ENCODE assay signal across 10 cellular contexts in genomic region chr3:111143-112069, GRCh38.
A peak's percentile ranks its signal among the peaks of the same experiment; 100 is the strongest.
DNase-seq lines count a peak whose midpoint lies in the region; ATAC-seq and TF ChIP-seq lines count a peak whose summit lies in the region.
"Had no signal": no experiment of that assay in that cellular context is flagged by ENCODE, and none has a peak within 500 bp of the region (broad histone marks: within the 10 kb centered on the region; RNA-seq: fewer than 3 reads in every experiment).

No MANE protein-coding gene starts in this region.

- TF ChIP-seq CTCF in GM10266 (IDR thresholded peaks at IDR 0.05; ENCODE audit: control insufficient read depth, insufficient read depth, low read depth, missing control alignments) (no peak), RWPE1 (conservative IDR thresholded peaks at IDR 0.05; ENCODE audit: low read depth) (no peak)

- H3K27ac ChIP-seq in RWPE1 = no peak overlapping the region
- H3K27ac ChIP-seq: SJCRH30 had no signal

- POLR2A ChIA-PET in RWPE1 (lab: Yijun Ruan, JAX; ENCODE audit: low non-redundant PET) = no interaction called here

- ATAC-seq in GM19035 (IDR thresholded peaks at IDR 0.05; ENCODE audit: unreplicated experiment) = peak; percentile 64
- ATAC-seq in HG02798 (IDR thresholded peaks at IDR 0.05; ENCODE audit: poor library complexity, unreplicated experiment) = peak; percentile 81
- ATAC-seq in esophagus mucosa = peak; percentile 88
- ATAC-seq: activated T-cell treated with anti-CD3 and anti-CD28 coated beads, Interleukin-2, amount 50 U/mL, for 4 hours had no signal

- CTCF ChIA-PET in RWPE1 (lab: Yijun Ruan, JAX) = no interaction called here

- DNase-seq in NCI-H1436 (lab: John Stamatoyannopoulos, UW) = peak; percentile 37
- DNase-seq in GM10266 (ENCODE audit: extremely low spot score) = no peak
- DNase-seq in NCI-H524 treated with DMSO at 0.1 percent for 48 hours (lab: John Stamatoyannopoulos, UW) = no peak
- no peak for DNase-seq in activated CD4-positive, alpha-beta T cell treated with anti-CD3 and anti-CD28 coated beads for 1 hour
- DNase-seq in RWPE1 (ENCODE audit: low spot score) = no peak
- DNase-seq: activated T-cell treated with anti-CD3 and anti-CD28 coated beads, Interleukin-2, amount 50 U/mL, for 4 hours; SJCRH30 had no signal
